In the genomic region with DNA sequence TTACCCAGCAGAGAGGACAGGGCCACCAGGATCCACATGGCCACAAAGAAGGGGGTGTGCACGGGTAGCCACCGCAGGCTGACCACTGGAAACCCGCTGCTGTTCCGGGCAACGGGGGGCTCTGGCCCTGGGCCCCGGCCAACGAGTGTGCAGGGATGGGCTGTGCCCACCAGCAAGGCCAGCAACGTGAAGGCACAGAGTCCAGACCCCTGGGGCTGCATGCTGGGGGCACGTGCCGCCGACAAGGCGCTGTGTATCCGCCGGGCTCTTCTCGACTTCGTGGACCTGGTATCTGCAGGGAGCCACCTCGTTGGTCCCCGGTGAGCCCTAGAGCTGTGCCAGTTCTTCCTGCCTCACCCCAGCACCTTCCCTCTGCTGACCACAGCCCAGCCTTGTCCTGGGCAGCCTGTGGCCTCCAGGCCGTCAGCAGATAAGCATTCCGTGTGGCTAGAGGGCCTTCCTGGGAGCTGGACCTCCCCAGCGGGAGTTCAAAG, we compare ENCODE assay signal across 22 cellular contexts.
"Had no signal": no experiment of that assay in that cellular context is flagged by ENCODE, and none has a peak within 500 bp of the region (broad histone marks: within the 10 kb centered on the region; RNA-seq: fewer than 3 reads in every experiment).

No MANE protein-coding gene starts in this region.

- H3K4me2 ChIP-seq: neural progenitor cell had no signal

- H3K4me3 ChIP-seq: gastroesophageal sphincter, neural progenitor cell, prostate gland, suprapubic skin, transverse colon, uterus had no signal

- H3K4me1 ChIP-seq: prostate gland, uterus had no signal

- H2AFZ ChIP-seq: neural progenitor cell had no signal

- H3K36me3 ChIP-seq: gastroesophageal sphincter, neural progenitor cell, prostate gland, suprapubic skin, transverse colon, uterus had no signal

- H3K9ac ChIP-seq: neural progenitor cell had no signal

- ATAC-seq: activated CD4-positive, CD25-positive, alpha-beta regulatory T cell treated with anti-CD3 and anti-CD28 coated beads, Interleukin-2, amount 50 U/mL, for 24 hours; gastroesophageal sphincter; naive thymus-derived CD4-positive, alpha-beta T cell; stimulated activated naive CD8-positive, alpha-beta T cell treated with anti-CD3 and anti-CD28 coated beads, Interleukin-15, amount 100 ng/mL, for 72 hours had no signal

- DNase-seq: activated CD4-positive, alpha-beta T cell treated with anti-CD3 and anti-CD28 coated beads, Interleukin-2, amount 10 ng/mL, durations not matched to agents 7 days and 5 days; activated CD8-positive, alpha-beta memory T cell treated with anti-CD3 and anti-CD28 coated beads for 24 hours; activated naive CD4-positive, alpha-beta T cell treated with anti-CD3 and anti-CD28 coated beads for 36 hours; activated naive CD8-positive, alpha-beta T cell treated with anti-CD3 and anti-CD28 coated beads, Interleukin-2, amount 10 ng/mL, durations not matched to agents 7 days and 5 days; activated T-cell treated with anti-CD3 and anti-CD28 coated beads, Interleukin-2, amount 50 U/mL, for 48 hours; amniotic stem cell; cerebellar nuclear complex; cortex of kidney; hypothalamus; naive thymus-derived CD4-positive, alpha-beta T cell; stimulated activated CD4-positive, alpha-beta T cell treated with anti-CD3 and anti-CD28 coated beads, Interleukin-1b, Interleukin-23, amount 100 ng/mL, for 48 hours; stimulated activated naive CD8-positive, alpha-beta T cell treated with anti-CD3 and anti-CD28 coated beads, Interleukin-15, amount 100 ng/mL, for 72 hours; transverse colon; uterus had no signal

- FAIRE-seq: bronchial epithelial cell had no signal

- H3K9me3 ChIP-seq: prostate gland, suprapubic skin, transverse colon, uterus had no signal

- H3K27ac ChIP-seq: epithelial cell of prostate, gastroesophageal sphincter, neural progenitor cell, prostate gland, suprapubic skin, transverse colon, uterus, VCaP had no signal
